Comparison of ENCODE assay signal across 15 cellular contexts in genomic region chr16:84138500-84138823, GRCh38. TPM values are rescaled to one million over a fixed set of nuclear protein-coding genes. Genes with fewer than 3 reads are reported as not detected.
A peak's percentile ranks its signal among the peaks of the same experiment; 100 is the strongest.
DNase-seq lines count a peak whose midpoint lies in the region; ATAC-seq lines count a peak whose summit lies in the region.
"Had no signal": no experiment of that assay in that cellular context is flagged by ENCODE, and none has a peak within 500 bp of the region (broad histone marks: within the 10 kb centered on the region; RNA-seq: fewer than 3 reads in every experiment).

No MANE protein-coding gene starts in this region.

- H3K4me1 Mint-ChIP-seq in stimulated activated naive CD8-positive, alpha-beta T cell treated with anti-CD3 and anti-CD28 coated beads, Interleukin-15, Interleukin-2, amounts not matched to agents 100 ng/mL and 50 ng/mL, for 24 hours (ENCODE audit: low read depth): peaks cover 64% of the 10 kb centered on the region
- peaks cover 60% of the 10 kb centered on the region for H3K4me1 Mint-ChIP-seq in stimulated activated naive CD8-positive, alpha-beta T cell treated with anti-CD3 and anti-CD28 coated beads, Interleukin-15, amount 100 ng/mL, for 72 hours
- H3K4me1 Mint-ChIP-seq in activated CD4-positive, alpha-beta memory T cell treated with anti-CD3 and anti-CD28 coated beads for 36 hours (ENCODE audit: low read depth): peaks cover 39% of the 10 kb centered on the region

- peak overlapping the region; percentile 0 for H3K4me3 ChIP-seq in iPS-18a (ENCODE audit: low read length)

- no peaks in the 10 kb centered on the region for H3K27me3 ChIP-seq in iPS-18a (ENCODE audit: control insufficient read depth, insufficient read depth, low read length)

- POLR2A ChIA-PET in activated CD4-positive, alpha-beta memory T cell treated with anti-CD3 and anti-CD28 coated beads for 36 hours (lab: Charles Lee): no interaction called here

- CTCF ChIA-PET in activated CD4-positive, alpha-beta memory T cell treated with anti-CD3 and anti-CD28 coated beads for 36 hours (lab: Charles Lee): interaction anchor here (0.7 to 2.1 kb wide), 5 partner anchors 8 to 54 kb away, joined by 3 to 4 read pairs (median 3); no protein-coding TSS in a partner anchor

- peak overlapping the region; percentile 14 for H3K27ac ChIP-seq in iPS-18a (ENCODE audit: low read length)

- peak overlapping the region; percentile 75 for H3K4me3 Mint-ChIP-seq in stimulated activated naive CD8-positive, alpha-beta T cell treated with anti-CD3 and anti-CD28 coated beads, Interleukin-15, Interleukin-2, amounts not matched to agents 100 ng/mL and 50 ng/mL, for 24 hours
- H3K4me3 Mint-ChIP-seq in stimulated activated naive CD8-positive, alpha-beta T cell treated with anti-CD3 and anti-CD28 coated beads, Interleukin-15, amount 100 ng/mL, for 72 hours: peak overlapping the region in 1 of 2 donors; percentile 63
- no peak overlapping the region for H3K4me3 Mint-ChIP-seq in activated CD4-positive, alpha-beta memory T cell treated with anti-CD3 and anti-CD28 coated beads for 36 hours
- H3K4me3 Mint-ChIP-seq: IgD-negative memory B cell, T-helper 17 cell had no signal

- no peaks in the 10 kb centered on the region for H3K27me3 Mint-ChIP-seq in stimulated activated naive CD8-positive, alpha-beta T cell treated with anti-CD3 and anti-CD28 coated beads, Interleukin-15, Interleukin-2, amounts not matched to agents 100 ng/mL and 50 ng/mL, for 24 hours
- H3K27me3 Mint-ChIP-seq in stimulated activated naive CD8-positive, alpha-beta T cell treated with anti-CD3 and anti-CD28 coated beads, Interleukin-15, amount 100 ng/mL, for 72 hours: no peaks in the 10 kb centered on the region
- no peaks in the 10 kb centered on the region for H3K27me3 Mint-ChIP-seq in activated CD4-positive, alpha-beta memory T cell treated with anti-CD3 and anti-CD28 coated beads for 36 hours
- H3K27me3 Mint-ChIP-seq: IgD-negative memory B cell, T-helper 17 cell had no signal

- DNase-seq in stimulated activated naive CD8-positive, alpha-beta T cell treated with anti-CD3 and anti-CD28 coated beads, Interleukin-15, amount 100 ng/mL, for 72 hours: no peak
- no peak for DNase-seq in activated CD4-positive, alpha-beta memory T cell treated with anti-CD3 and anti-CD28 coated beads for 36 hours
- DNase-seq in left colon (no peak), NCI-H146 treated with DMSO at 0.1 percent for 48 hours (lab: John Stamatoyannopoulos, UW; ENCODE audit: unreplicated experiment) (no peak)
- DNase-seq: activated T-cell treated with anti-CD3 and anti-CD28 coated beads, Interleukin-2, amount 50 U/mL, for 1 hour; amygdala; midbrain; T-helper 17 cell had no signal

- H3K36me3 ChIP-seq in iPS-18a (ENCODE audit: control insufficient read depth, low read depth, low read length): no peaks in the 10 kb centered on the region

- H3K9me3 Mint-ChIP-seq in stimulated activated naive CD8-positive, alpha-beta T cell treated with anti-CD3 and anti-CD28 coated beads, Interleukin-15, Interleukin-2, amounts not matched to agents 100 ng/mL and 50 ng/mL, for 24 hours: no peaks in the 10 kb centered on the region
- H3K9me3 Mint-ChIP-seq in stimulated activated naive CD8-positive, alpha-beta T cell treated with anti-CD3 and anti-CD28 coated beads, Interleukin-15, amount 100 ng/mL, for 72 hours: no peaks in the 10 kb centered on the region
- H3K9me3 Mint-ChIP-seq in activated CD4-positive, alpha-beta memory T cell treated with anti-CD3 and anti-CD28 coated beads for 36 hours: no peaks in the 10 kb centered on the region
- H3K9me3 Mint-ChIP-seq: IgD-negative memory B cell had no signal

- H3K4me1 ChIP-seq in iPS-18a (ENCODE audit: control insufficient read depth, low read depth, low read length): peaks cover 17% of the 10 kb centered on the region

- no peaks in the 10 kb centered on the region for H3K9me3 ChIP-seq in iPS-18a (ENCODE audit: control insufficient read depth, low read depth, low read length)

- no peak overlapping the region for H3K9ac ChIP-seq in iPS-18a (ENCODE audit: low read length)

- intact Hi-C loops in activated CD4-positive, alpha-beta memory T cell treated with anti-CD3 and anti-CD28 coated beads for 36 hours (cut with micrococcal nuclease): loop anchor here (5.0 kb wide), 1 partner anchor 41 kb away; no protein-coding TSS in a partner anchor
- intact Hi-C loops in left colon (cut with DNase I, micrococcal nuclease): no loop called here

- peaks cover 15% of the 10 kb centered on the region for H3K36me3 Mint-ChIP-seq in stimulated activated naive CD8-positive, alpha-beta T cell treated with anti-CD3 and anti-CD28 coated beads, Interleukin-15, Interleukin-2, amounts not matched to agents 100 ng/mL and 50 ng/mL, for 24 hours (ENCODE audit: low read depth)
- H3K36me3 Mint-ChIP-seq in activated CD4-positive, alpha-beta memory T cell treated with anti-CD3 and anti-CD28 coated beads for 36 hours: no peaks in the 10 kb centered on the region

- no peak for ATAC-seq in stimulated activated naive CD8-positive, alpha-beta T cell treated with anti-CD3 and anti-CD28 coated beads, Interleukin-15, amount 100 ng/mL, for 72 hours
- ATAC-seq in HG02852 (IDR thresholded peaks at IDR 0.05; ENCODE audit: unreplicated experiment): no peak
- ATAC-seq in left colon: no peak
- ATAC-seq in HG02610 (IDR thresholded peaks at IDR 0.05; ENCODE audit: unreplicated experiment): no peak
- ATAC-seq: T-helper 17 cell had no signal

- H3K27ac Mint-ChIP-seq in stimulated activated naive CD8-positive, alpha-beta T cell treated with anti-CD3 and anti-CD28 coated beads, Interleukin-15, Interleukin-2, amounts not matched to agents 100 ng/mL and 50 ng/mL, for 24 hours: peak overlapping the region; percentile 96
- no peak overlapping the region for H3K27ac Mint-ChIP-seq in stimulated activated naive CD8-positive, alpha-beta T cell treated with anti-CD3 and anti-CD28 coated beads, Interleukin-15, amount 100 ng/mL, for 72 hours
- peak overlapping the region; percentile 3 for H3K27ac Mint-ChIP-seq in activated CD4-positive, alpha-beta memory T cell treated with anti-CD3 and anti-CD28 coated beads for 36 hours
- H3K27ac Mint-ChIP-seq: T-helper 17 cell had no signal

RNA-seq across cellular contexts. Expression of gene HSDL1, which starts 6.5 kb away (rescaled TPM):
- total RNA-seq in activated CD4-positive, alpha-beta memory T cell treated with anti-CD3 and anti-CD28 coated beads for 36 hours: 10 to 100 TPM; 13.1 to 13.8 TPM
- 10 to 100 TPM; 11.5 to 13.2 TPM for total RNA-seq in left colon

RNA-seq across cellular contexts. Expression of gene DNAAF1, which starts 6.6 kb away (rescaled TPM):
- total RNA-seq in activated CD4-positive, alpha-beta memory T cell treated with anti-CD3 and anti-CD28 coated beads for 36 hours: not detected
- total RNA-seq in left colon: under 1 TPM; 0.09 to 0.34 TPM
- total RNA-seq: endothelial cell of umbilical vein, G401, T-helper 17 cell had no signal

RNA-seq across cellular contexts. Expression of gene MBTPS1, which starts 21.7 kb away (rescaled TPM):
- 10 to 100 TPM; 37.5 to 37.6 TPM for total RNA-seq in activated CD4-positive, alpha-beta memory T cell treated with anti-CD3 and anti-CD28 coated beads for 36 hours
- 10 to 100 TPM; 68.5 to 73.8 TPM for total RNA-seq in left colon

RNA-seq across cellular contexts. Expression of gene TAF1C, which starts 48.4 kb away (rescaled TPM):
- 10 to 100 TPM; 44.7 to 48.1 TPM for total RNA-seq in activated CD4-positive, alpha-beta memory T cell treated with anti-CD3 and anti-CD28 coated beads for 36 hours
- total RNA-seq in left colon: 10 to 100 TPM; 33.1 to 36.8 TPM

RNA-seq across cellular contexts. Expression of gene ADAD2, which starts 52.5 kb away (rescaled TPM):
- total RNA-seq in activated CD4-positive, alpha-beta memory T cell treated with anti-CD3 and anti-CD28 coated beads for 36 hours: under 1 TPM in 1 of 2 experiments, not detected in 1; 0.19 TPM
- under 1 TPM in 1 of 2 donors, not detected in 1; 0.14 TPM for total RNA-seq in left colon
- total RNA-seq: endothelial cell of umbilical vein, G401, T-helper 17 cell had no signal

Comparison
In these comparisons a context has a peak if more than half of its experiments do, and no peak if none do; other contexts are left out.
1. H3K27ac Mint-ChIP-seq: peak in stimulated activated naive CD8-positive, alpha-beta T cell treated with anti-CD3 and anti-CD28 coated beads, Interleukin-15, Interleukin-2, amounts not matched to agents 100 ng/mL and 50 ng/mL, for 24 hours (single experiment) and activated CD4-positive, alpha-beta memory T cell treated with anti-CD3 and anti-CD28 coated beads for 36 hours (single experiment); none in stimulated activated naive CD8-positive, alpha-beta T cell treated with anti-CD3 and anti-CD28 coated beads, Interleukin-15, amount 100 ng/mL, for 72 hours (0 of 2).